Comparison of ENCODE assay signal across 14 cellular contexts in genomic region chr5:57184322-57184721, GRCh38. TPM values are rescaled to one million over a fixed set of nuclear protein-coding genes. Genes with fewer than 3 reads are reported as not detected.
A peak's percentile ranks its signal among the peaks of the same experiment; 100 is the strongest.
DNase-seq lines count a peak whose midpoint lies in the region; ATAC-seq, FAIRE-seq and TF ChIP-seq lines count a peak whose summit lies in the region.
"Had no signal": no experiment of that assay in that cellular context is flagged by ENCODE, and none has a peak within 500 bp of the region (broad histone marks: within the 10 kb centered on the region; RNA-seq: fewer than 3 reads in every experiment).

No MANE protein-coding gene starts in this region.

- H3K4me3 Mint-ChIP-seq in activated T-helper 17 cell treated with anti-CD3 and anti-CD28 coated beads, Interleukin-2, amount 50 U/mL, for 72 hours = peak overlapping the region; percentile 60
- H3K4me3 Mint-ChIP-seq in naive B cell = peak overlapping the region in 6 of 8 donors; percentile 48 to 88 (median 68)

- peaks cover 42% of the 10 kb centered on the region for H3K36me3 ChIP-seq in Karpas-422 (ENCODE audit: insufficient read depth, low read length)

- H3K9me3 Mint-ChIP-seq in activated T-helper 17 cell treated with anti-CD3 and anti-CD28 coated beads, Interleukin-2, amount 50 U/mL, for 72 hours = no peaks in the 10 kb centered on the region
- no peaks in the 10 kb centered on the region for H3K9me3 Mint-ChIP-seq in naive B cell

- FAIRE-seq in urothelium cell line (lab: Jason Lieb, UNC) = no peak
- no peak for FAIRE-seq in GM12891 (lab: Jason Lieb, UNC)
- FAIRE-seq: GM12892, H54 had no signal

- H3K9ac ChIP-seq in Karpas-422 (ENCODE audit: low read length) = no peak overlapping the region

- no peak overlapping the region for H3K27ac Mint-ChIP-seq in activated T-helper 17 cell treated with anti-CD3 and anti-CD28 coated beads, Interleukin-2, amount 50 U/mL, for 72 hours
- peak overlapping the region in 2 of 6 donors; percentile 65 to 70 for H3K27ac Mint-ChIP-seq in naive B cell

- peaks cover 75% of the 10 kb centered on the region for H4K20me1 ChIP-seq in Karpas-422 (ENCODE audit: insufficient read depth, low read depth, low read length)

- H3K9me2 ChIP-seq in Karpas-422 (replicated peaks; ENCODE audit: insufficient read depth, low read length) = no peaks in the 10 kb centered on the region

- no peak overlapping the region for H3K27ac ChIP-seq in Karpas-422 (ENCODE audit: low read length)
- H3K27ac ChIP-seq: upper lobe of left lung had no signal

- H3K27me3 Mint-ChIP-seq in activated T-helper 17 cell treated with anti-CD3 and anti-CD28 coated beads, Interleukin-2, amount 50 U/mL, for 72 hours = no peaks in the 10 kb centered on the region
- H3K27me3 Mint-ChIP-seq in naive B cell = no peaks in the 10 kb centered on the region

- H3K9me3 ChIP-seq in Karpas-422 (ENCODE audit: low read length) = no peaks in the 10 kb centered on the region
- H3K9me3 ChIP-seq: upper lobe of left lung had no signal

- peaks cover 50% of the 10 kb centered on the region for H3K4me1 Mint-ChIP-seq in activated T-helper 17 cell treated with anti-CD3 and anti-CD28 coated beads, Interleukin-2, amount 50 U/mL, for 72 hours
- peaks cover 61 to 89% (median 71%) of the 10 kb centered on the region in 3 donors for H3K4me1 Mint-ChIP-seq in naive B cell

- peak overlapping the region; percentile 29 for H3K4me2 ChIP-seq in Karpas-422 (ENCODE audit: low read depth, low read length, poor library complexity, severe bottlenecking)

- TF ChIP-seq POLR2A in GM12891 (IDR thresholded peaks at IDR 0.05; ENCODE audit: low read depth, low read length) = no peak

- H3K27me3 ChIP-seq in Karpas-422 (ENCODE audit: low read length) = no peaks in the 10 kb centered on the region
- H3K27me3 ChIP-seq: upper lobe of left lung had no signal

- peaks cover 100% of the 10 kb centered on the region for H3K79me2 ChIP-seq in Karpas-422 (ENCODE audit: low read length)

- H3K4me1 ChIP-seq in Karpas-422 (ENCODE audit: low read length) = peaks cover 49% of the 10 kb centered on the region

- H2AFZ ChIP-seq in Karpas-422 (ENCODE audit: low read length) = no peak overlapping the region

- DNase-seq in DMS53 (lab: John Stamatoyannopoulos, UW) (peak; percentile 33), DMS53 treated with DMSO at 0.1 percent for 48 hours (lab: John Stamatoyannopoulos, UW; ENCODE audit: unreplicated experiment) (no peak), Karpas-422 (peak; percentile 49), naive B cell (no peak), urothelium cell line (ENCODE audit: low spot score) (no peak), GM12891 (ENCODE audit: insufficient read length, low spot score) (no peak), GM19238 (ENCODE audit: insufficient read length, low spot score) (no peak)
- DNase-seq: NCI-H1092 treated with DMSO at 0.1 percent for 48 hours, NCI-H2227 treated with DMSO at 0.1 percent for 48 hours, SHP77, upper lobe of left lung had no signal

- H3K4me3 ChIP-seq in Karpas-422 (ENCODE audit: low read length) = no peak overlapping the region
- H3K4me3 ChIP-seq: upper lobe of left lung had no signal

- peaks cover 93% of the 10 kb centered on the region for H3K36me3 Mint-ChIP-seq in activated T-helper 17 cell treated with anti-CD3 and anti-CD28 coated beads, Interleukin-2, amount 50 U/mL, for 72 hours (ENCODE audit: low read depth)
- H3K36me3 Mint-ChIP-seq in naive B cell = peaks cover 11 to 14% of the 10 kb centered on the region in 2 donors

- ATAC-seq in activated T-helper 17 cell treated with anti-CD3 and anti-CD28 coated beads, Interleukin-2, amount 50 U/mL, for 72 hours (replicated peaks) = peak; percentile 45
- no peak for ATAC-seq in naive B cell (ENCODE audit: low read depth in 2 of 2)

TF ChIP-seq in GM12891, 5 proteins besides CTCF, POLR2A, EP300 and RAD21:
- TF ChIP-seq PAX5 (IDR thresholded peaks at IDR 0.05; ENCODE audit: insufficient read depth, low read length, severe bottlenecking) (no peak), POU2F2 (IDR thresholded peaks at IDR 0.05; ENCODE audit: low read depth, low read length) (no peak), POLR2AphosphoS5 (IDR thresholded peaks at IDR 0.05; ENCODE audit: low read depth, low read length) (no peak), TAF1 (IDR thresholded peaks at IDR 0.05; ENCODE audit: low read depth, low read length) (no peak), SPI1 (IDR thresholded peaks at IDR 0.05; ENCODE audit: low read depth, low read length) (no peak)

RNA-seq across cellular contexts. Expression of gene GPBP1, which starts 10.5 kb away (rescaled TPM):
- total RNA-seq in Karpas-422 (2014; rRNA removed; shearing (Covaris generic); ENCODE audit: low replicate concordance) = 67.3 and 69.0 TPM in 2 replicates
- total RNA-seq in activated T-helper 17 cell treated with anti-CD3 and anti-CD28 coated beads, Interleukin-2, amount 50 U/mL, for 72 hours = 100 to 1,000 TPM in 1 of 2 donors, 10 to 100 TPM in 1; 83.6 to 123 TPM
- polyA plus RNA-seq in naive B cell (ENCODE audit: low read depth in 6 of 6) = 100 to 1,000 TPM in 4 of 6 donors, 10 to 100 TPM in 2; 84.1 to 120 (median 106) TPM
- 31.2 TPM for polyA plus RNA-seq in GM12891 (2012; ENCODE audit: low read depth, missing spikeins)

Comparison
In these comparisons a context has a peak if more than half of its experiments do, and no peak if none do; other contexts are left out.
1. DNase-seq: peak in DMS53 (single experiment) and Karpas-422 (single experiment); none in DMS53 treated with DMSO at 0.1 percent for 48 hours (single experiment), naive B cell (single experiment), urothelium cell line (single experiment), GM12891 (single experiment) and GM19238 (single experiment).